In genomic region chr17:385195-385835, GRCh38 we compare ENCODE assay signal across 8 cellular contexts. TPM values are rescaled to one million over a fixed set of nuclear protein-coding genes. Genes with fewer than 3 reads are reported as not detected.
DNase-seq lines count a peak whose midpoint lies in the region; ATAC-seq and TF ChIP-seq lines count a peak whose summit lies in the region.

No MANE protein-coding gene starts in this region.

- intact Hi-C loops in mucosa of descending colon (cut with DNase I, micrococcal nuclease) = no loop called here
- intact Hi-C loops in aorta (cut with DNase I) = no loop called here

- H3K27ac ChIP-seq in ectodermal cell (ENCODE audit: insufficient read depth, low read depth, low read length, poor library complexity, severe bottlenecking) (no peak overlapping the region), aorta (ENCODE audit: low read depth in 1 of 2, low read length in 2 of 2) (no peak overlapping the region)

- no peak for TF ChIP-seq CTCF in mucosa of descending colon (IDR thresholded peaks at IDR 0.05)

- H3K27me3 ChIP-seq in ectodermal cell (ENCODE audit: control insufficient read depth, insufficient read depth, low read length, poor library complexity, severe bottlenecking) (peaks cover 36% of the 10 kb centered on the region), aorta (ENCODE audit: control insufficient read depth in 1 of 2, insufficient read depth in 2 of 2, low read length in 1 of 2) (no peaks in the 10 kb centered on the region)

- H3K36me3 ChIP-seq in ectodermal cell (ENCODE audit: control insufficient read depth, insufficient read depth, low read length) (no peaks in the 10 kb centered on the region), mucosa of descending colon (ENCODE audit: low read depth) (no peaks in the 10 kb centered on the region), aorta (ENCODE audit: control insufficient read depth in 1 of 2, insufficient read depth in 2 of 2, low read length in 1 of 2) (no peaks in the 10 kb centered on the region)

- peaks cover 35% of the 10 kb centered on the region for H3K4me1 ChIP-seq in ectodermal cell (ENCODE audit: control insufficient read depth, insufficient read depth, low read length)
- peaks cover 7% of the 10 kb centered on the region for H3K4me1 ChIP-seq in mucosa of descending colon (ENCODE audit: low read depth)
- H3K4me1 ChIP-seq in aorta (ENCODE audit: control insufficient read depth in 1 of 2, insufficient read depth in 2 of 2, low read length in 2 of 2) = no peaks in the 10 kb centered on the region

- WGBS in ectodermal cell, 2 experiments = 1% methylated on average over 68 to 69 of the region's 69 CpGs
- WGBS in aorta, 2 donors = 1% methylated on average over 41 to 69 of the region's 69 CpGs

- ATAC-seq in mucosa of descending colon (peak; percentile 70), aorta (ENCODE audit: low FRiP score) (peak; percentile 69), HG02610 (IDR thresholded peaks at IDR 0.05; ENCODE audit: unreplicated experiment) (no peak)

- peak overlapping the region; percentile 41 for H3K4me3 ChIP-seq in ectodermal cell (ENCODE audit: insufficient read depth, low read depth, low read length)
- peak overlapping the region; percentile 36 for H3K4me3 ChIP-seq in mucosa of descending colon
- H3K4me3 ChIP-seq in aorta (ENCODE audit: low read length in 2 of 2) = peak overlapping the region; percentile 61 to 74

- H3K9me3 ChIP-seq in ectodermal cell (ENCODE audit: control insufficient read depth, low read length) (no peaks in the 10 kb centered on the region), mucosa of descending colon (no peaks in the 10 kb centered on the region), aorta (ENCODE audit: control insufficient read depth, low read length) (no peaks in the 10 kb centered on the region)

- peak; percentile 57 for DNase-seq in NCI-H748 (lab: John Stamatoyannopoulos, UW; ENCODE audit: unreplicated experiment)
- no peak for DNase-seq in NCI-H748 treated with DMSO at 0.1 percent for 48 hours (lab: John Stamatoyannopoulos, UW)
- peak; percentile 50 for DNase-seq in SW480 (ENCODE audit: low spot score)
- peak; percentile 50 to 72 (median 66) for DNase-seq in mucosa of descending colon
- peak; percentile 72 to 86 for DNase-seq in aorta
- DNase-seq in H4 (ENCODE audit: low spot score) = no peak

RNA-seq across cellular contexts. Expression of gene RPH3AL, which starts 32.7 kb away (rescaled TPM):
- 6.7 TPM for polyA plus RNA-seq in ectodermal cell (2013, experiment 1 of 4)
- 9.6 TPM for polyA plus RNA-seq in ectodermal cell (2013, experiment 2 of 4)
- 6.8 TPM for polyA plus RNA-seq in ectodermal cell (2013, experiment 3 of 4)
- polyA plus RNA-seq in ectodermal cell (2013, experiment 4 of 4) = 7.3 TPM
- total RNA-seq in mucosa of descending colon (10 to 100 TPM; 24.0 to 44.1 (median 36.7) TPM), aorta (10 to 100 TPM; 12.5 to 18.1 TPM)
- 1 to 10 TPM; 1.6 to 3.5 TPM for polyA plus RNA-seq in aorta
- total RNA-seq in H4 (2014; rRNA removed; shearing (Covaris generic)) = 6.0 and 9.6 TPM in 2 replicates

Comparison
In these comparisons a context has a peak if more than half of its experiments do, and no peak if none do; other contexts are left out.
1. DNase-seq: peak in NCI-H748 (single experiment), SW480 (single experiment), mucosa of descending colon (3 of 3) and aorta (2 of 2); none in NCI-H748 treated with DMSO at 0.1 percent for 48 hours (single experiment) and H4 (single experiment).
2. Peak in every context shown above with its lines, with median percentiles within 50 percentile points of each other: H3K4me3 ChIP-seq.